29 cellular contexts compared by ENCODE assay signal in the genomic region with DNA sequence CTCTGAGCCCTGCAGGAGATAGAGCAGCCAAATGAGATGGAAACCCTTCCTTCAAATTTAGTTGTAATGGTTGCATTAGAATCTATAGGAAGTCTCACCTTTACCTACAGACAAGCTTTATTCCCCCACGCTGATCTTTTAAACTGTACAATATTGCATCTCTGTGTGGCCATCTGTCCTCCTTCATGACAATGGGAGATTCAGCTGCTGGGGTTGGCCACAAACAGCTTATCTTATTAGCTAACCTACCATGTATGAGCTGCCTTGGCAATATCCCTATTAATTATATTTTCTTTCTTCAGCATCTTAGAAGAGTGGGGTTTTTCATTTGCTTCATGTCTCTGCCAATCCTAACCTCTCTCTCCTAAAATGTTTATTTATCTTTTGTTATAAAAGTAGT.
"Had no signal": no experiment of that assay in that cellular context is flagged by ENCODE, and none has a peak within 500 bp of the region (broad histone marks: within the 10 kb centered on the region; RNA-seq: fewer than 3 reads in every experiment).

No MANE protein-coding gene starts in this region.

- H3K9me3 ChIP-seq: left ventricle myocardium inferior, ovary, prostate gland, sigmoid colon, uterus had no signal

- H3K27ac ChIP-seq: brain microvascular endothelial cell, coronary artery, dorsolateral prefrontal cortex, ovary, sigmoid colon had no signal

- DNase-seq: activated CD4-positive, alpha-beta T cell treated with anti-CD3 and anti-CD28 coated beads for 1 hour; activated CD4-positive, alpha-beta T cell treated with anti-CD3 and anti-CD28 coated beads, Interleukin-2, amount 10 ng/mL, durations not matched to agents 7 days and 5 days; activated CD8-positive, alpha-beta T cell treated with anti-CD3 and anti-CD28 coated beads for 36 hours; activated gamma-delta T cell treated with Interleukin-2 at 50 U/mL for 16 hours; activated naive CD4-positive, alpha-beta T cell treated with anti-CD3 and anti-CD28 coated beads, Interleukin-2, amount 50 U/mL, for 16 hours; activated T-cell treated with anti-CD3 and anti-CD28 coated beads, Interleukin-2, amount 50 U/mL, for 4 hours; amniotic stem cell; brain microvascular endothelial cell; dorsolateral prefrontal cortex; effector memory CD8-positive, alpha-beta T cell; foreskin melanocyte; left ventricle myocardium inferior; naive B cell; ovary; retina; sigmoid colon; small intestine; stimulated activated CD4-positive, alpha-beta T cell treated with anti-CD3 and anti-CD28 coated beads, Interleukin-4, amount 100 ng/mL, for 24 hours; substantia nigra; T-helper 9 cell; uterus had no signal

- H3K9me3 Mint-ChIP-seq: activated CD4-positive, alpha-beta T cell treated with anti-CD3 and anti-CD28 coated beads, Interleukin-2, amount 10 ng/mL, durations not matched to agents 7 days and 5 days; activated CD8-positive, alpha-beta T cell treated with anti-CD3 and anti-CD28 coated beads for 36 hours; activated T-cell treated with anti-CD3 and anti-CD28 coated beads, Interleukin-2, amount 50 U/mL, for 4 hours; activated T-helper 17 cell treated with anti-CD3 and anti-CD28 coated beads, Interleukin-2, amount 50 U/mL, for 72 hours; effector memory CD8-positive, alpha-beta T cell; stimulated activated effector memory CD8-positive, alpha-beta T cell treated with anti-CD3 and anti-CD28 coated beads, Interleukin-12 subunit alpha, Interleukin-12 subunit beta, amount 100 ng/mL, for 72 hours; stimulated activated naive CD8-positive, alpha-beta T cell treated with anti-CD3 and anti-CD28 coated beads, Interleukin-15, Interleukin-2, amounts not matched to agents 100 ng/mL and 50 ng/mL, for 24 hours; T-helper 1 cell treated with Interleukin-12 subunit alpha and Interleukin-12 subunit beta and Interleukin-4 antibody, amounts not matched to agents 30 μg/mL and 1 μg/mL, for 36 hours had no signal

- H3K4me1 ChIP-seq: prostate gland, sigmoid colon, uterus had no signal

- H3K36me3 Mint-ChIP-seq: naive B cell; stimulated activated effector memory CD8-positive, alpha-beta T cell treated with anti-CD3 and anti-CD28 coated beads, Interleukin-12 subunit alpha, Interleukin-12 subunit beta, amount 100 ng/mL, for 72 hours; type B pancreatic cell had no signal

- H3K36me3 ChIP-seq: brain microvascular endothelial cell, left ventricle myocardium inferior, ovary, prostate gland, sigmoid colon, uterus had no signal

- H3K27me3 ChIP-seq: brain microvascular endothelial cell, ovary, sigmoid colon, uterus had no signal

- H3K4me3 Mint-ChIP-seq: activated CD4-positive, alpha-beta T cell treated with anti-CD3 and anti-CD28 coated beads, Interleukin-2, amount 10 ng/mL, durations not matched to agents 7 days and 5 days; activated CD8-positive, alpha-beta T cell treated with anti-CD3 and anti-CD28 coated beads for 36 hours; activated T-cell treated with anti-CD3 and anti-CD28 coated beads, Interleukin-2, amount 50 U/mL, for 4 hours; activated T-helper 17 cell treated with anti-CD3 and anti-CD28 coated beads, Interleukin-2, amount 50 U/mL, for 72 hours; effector memory CD8-positive, alpha-beta T cell; naive B cell; stimulated activated effector memory CD8-positive, alpha-beta T cell treated with anti-CD3 and anti-CD28 coated beads, Interleukin-12 subunit alpha, Interleukin-12 subunit beta, amount 100 ng/mL, for 72 hours; stimulated activated naive CD8-positive, alpha-beta T cell treated with anti-CD3 and anti-CD28 coated beads, Interleukin-15, Interleukin-2, amounts not matched to agents 100 ng/mL and 50 ng/mL, for 24 hours; T-helper 1 cell treated with Interleukin-12 subunit alpha and Interleukin-12 subunit beta and Interleukin-4 antibody, amounts not matched to agents 30 μg/mL and 1 μg/mL, for 36 hours; type B pancreatic cell had no signal

- H3K27ac Mint-ChIP-seq: activated CD4-positive, alpha-beta T cell treated with anti-CD3 and anti-CD28 coated beads, Interleukin-2, amount 10 ng/mL, durations not matched to agents 7 days and 5 days; activated CD8-positive, alpha-beta T cell treated with anti-CD3 and anti-CD28 coated beads for 36 hours; activated T-helper 17 cell treated with anti-CD3 and anti-CD28 coated beads, Interleukin-2, amount 50 U/mL, for 72 hours; effector memory CD8-positive, alpha-beta T cell; naive B cell; stimulated activated effector memory CD8-positive, alpha-beta T cell treated with anti-CD3 and anti-CD28 coated beads, Interleukin-12 subunit alpha, Interleukin-12 subunit beta, amount 100 ng/mL, for 72 hours; stimulated activated naive CD8-positive, alpha-beta T cell treated with anti-CD3 and anti-CD28 coated beads, Interleukin-15, Interleukin-2, amounts not matched to agents 100 ng/mL and 50 ng/mL, for 24 hours; T-helper 1 cell treated with Interleukin-12 subunit alpha and Interleukin-12 subunit beta and Interleukin-4 antibody, amounts not matched to agents 30 μg/mL and 1 μg/mL, for 36 hours had no signal

- H3K4me1 Mint-ChIP-seq: activated CD4-positive, alpha-beta T cell treated with anti-CD3 and anti-CD28 coated beads, Interleukin-2, amount 10 ng/mL, durations not matched to agents 7 days and 5 days; activated T-helper 17 cell treated with anti-CD3 and anti-CD28 coated beads, Interleukin-2, amount 50 U/mL, for 72 hours; naive B cell; stimulated activated effector memory CD8-positive, alpha-beta T cell treated with anti-CD3 and anti-CD28 coated beads, Interleukin-12 subunit alpha, Interleukin-12 subunit beta, amount 100 ng/mL, for 72 hours had no signal

- H3K27me3 Mint-ChIP-seq: type B pancreatic cell had no signal

- ATAC-seq: activated CD8-positive, alpha-beta T cell treated with anti-CD3 and anti-CD28 coated beads for 36 hours; activated T-cell treated with anti-CD3 and anti-CD28 coated beads, Interleukin-2, amount 50 U/mL, for 4 hours; activated T-helper 17 cell treated with anti-CD3 and anti-CD28 coated beads, Interleukin-2, amount 50 U/mL, for 72 hours; effector memory CD8-positive, alpha-beta T cell; stimulated activated effector memory CD8-positive, alpha-beta T cell treated with anti-CD3 and anti-CD28 coated beads, Interleukin-12 subunit alpha, Interleukin-12 subunit beta, amount 100 ng/mL, for 72 hours had no signal

- H3K4me3 ChIP-seq: coronary artery, dorsolateral prefrontal cortex, left ventricle myocardium inferior, lung, ovary, prostate gland, sigmoid colon, uterus had no signal
